21 cellular contexts compared by ENCODE assay signal in genomic region chrX:31366076-31366475, GRCh38.
DNase-seq lines count a peak whose midpoint lies in the region; ATAC-seq and FAIRE-seq lines count a peak whose summit lies in the region.
"Had no signal": no experiment of that assay in that cellular context is flagged by ENCODE, and none has a peak within 500 bp of the region (broad histone marks: within the 10 kb centered on the region; RNA-seq: fewer than 3 reads in every experiment).

No MANE protein-coding gene starts in this region.

- H3K36me3 ChIP-seq in BLaER1: no peaks in the 10 kb centered on the region

- DNase-seq in HS-27A (ENCODE audit: low read depth): peak; percentile 50
- peak; percentile 87 for DNase-seq in RCC 7860 (ENCODE audit: low spot score)
- peak; percentile 70 for DNase-seq in glomerular visceral epithelial cell (ENCODE audit: extremely low spot score)
- DNase-seq in stimulated activated CD4-positive, alpha-beta T cell treated with anti-CD3 and anti-CD28 coated beads, Interleukin-1b, Interleukin-23, amount 100 ng/mL, for 48 hours: no peak
- no peak for DNase-seq in stimulated activated naive CD8-positive, alpha-beta T cell treated with anti-CD3 and anti-CD28 coated beads, Interleukin-15, Interleukin-2, amounts not matched to agents 100 U/mL and 50 U/mL, for 24 hours
- DNase-seq in NCI-H1105 treated with DMSO at 0.1 percent for 48 hours (lab: John Stamatoyannopoulos, UW): no peak
- DNase-seq: AML-193; CD4-positive, alpha-beta T cell; IMR-90; MV-4-11; NCI-H1436; NCI-H2081; NCI-H2227 treated with DMSO at 0.1 percent for 48 hours; NCI-H526; SHP77 treated with DMSO at 0.1 percent for 48 hours had no signal

- FAIRE-seq in RCC 7860 (lab: Jason Lieb, UNC): peak; percentile 97
- FAIRE-seq: A204.1, D721Med, H54 had no signal

- peaks cover 28% of the 10 kb centered on the region for H3K9me3 ChIP-seq in BLaER1

- H3K4me1 ChIP-seq in BLaER1: peaks cover 19% of the 10 kb centered on the region

- no peak overlapping the region for H3K9ac ChIP-seq in BLaER1

- H3K27ac ChIP-seq in BLaER1: no peak overlapping the region

- H3K4me2 ChIP-seq in BLaER1: peak overlapping the region; percentile 41

- ATAC-seq in GM19328 (IDR thresholded peaks at IDR 0.05; ENCODE audit: unreplicated experiment): no peak
- ATAC-seq in stimulated activated naive CD8-positive, alpha-beta T cell treated with anti-CD3 and anti-CD28 coated beads, Interleukin-15, Interleukin-2, amounts not matched to agents 100 U/mL and 50 U/mL, for 24 hours: no peak
- ATAC-seq: Panc1 had no signal

- H4K20me1 ChIP-seq in BLaER1: no peaks in the 10 kb centered on the region

- no peak overlapping the region for H3K4me3 ChIP-seq in BLaER1

- H3K27me3 ChIP-seq in BLaER1: peaks cover 74% of the 10 kb centered on the region

Comparison
In these comparisons a context has a peak if more than half of its experiments do, and no peak if none do; other contexts are left out.
1. DNase-seq: peak in HS-27A (single experiment), RCC 7860 (single experiment) and glomerular visceral epithelial cell (single experiment); none in stimulated activated CD4-positive, alpha-beta T cell treated with anti-CD3 and anti-CD28 coated beads, Interleukin-1b, Interleukin-23, amount 100 ng/mL, for 48 hours (single experiment), stimulated activated naive CD8-positive, alpha-beta T cell treated with anti-CD3 and anti-CD28 coated beads, Interleukin-15, Interleukin-2, amounts not matched to agents 100 U/mL and 50 U/mL, for 24 hours (single experiment) and NCI-H1105 treated with DMSO at 0.1 percent for 48 hours (single experiment).